Comparison of ENCODE assay signal across 11 cellular contexts in genomic region chr6:108116781-108117426, GRCh38. TPM values are rescaled to one million over a fixed set of nuclear protein-coding genes. Genes with fewer than 3 reads are reported as not detected.
DNase-seq lines count a peak whose midpoint lies in the region; ATAC-seq lines count a peak whose summit lies in the region.
"Had no signal": no experiment of that assay in that cellular context is flagged by ENCODE, and none has a peak within 500 bp of the region (broad histone marks: within the 10 kb centered on the region; RNA-seq: fewer than 3 reads in every experiment).

No MANE protein-coding gene starts in this region.

- H3K27ac ChIP-seq in iPS-20b (ENCODE audit: low read length), result no peak overlapping the region
- H3K27ac ChIP-seq: right lobe of liver had no signal

- no peak overlapping the region for H3K9ac ChIP-seq in iPS-20b (ENCODE audit: low read depth, low read length)

- intact Hi-C loops in activated CD4-positive, alpha-beta T cell treated with anti-CD3 and anti-CD28 coated beads, Interleukin-2, amount 10 ng/mL, durations not matched to agents 24 days and 14 days (cut with micrococcal nuclease), result loop anchor here (1.0 to 2.0 kb wide), 2 partner anchors 16 to 47 kb away; no protein-coding TSS in a partner anchor

- H3K36me3 ChIP-seq in iPS-20b (ENCODE audit: insufficient read depth, low read depth, low read length), result no peaks in the 10 kb centered on the region
- H3K36me3 ChIP-seq: right lobe of liver had no signal

- peaks cover 42% of the 10 kb centered on the region for H3K4me1 Mint-ChIP-seq in activated CD4-positive, alpha-beta T cell treated with anti-CD3 and anti-CD28 coated beads, Interleukin-2, amount 10 ng/mL, durations not matched to agents 24 days and 14 days
- peaks cover 56% of the 10 kb centered on the region for H3K4me1 Mint-ChIP-seq in activated T-cell treated with anti-CD3 and anti-CD28 coated beads, Interleukin-2, amount 50 U/mL, for 24 hours (ENCODE audit: low read depth)
- peaks cover 69% of the 10 kb centered on the region for H3K4me1 Mint-ChIP-seq in stimulated activated naive CD8-positive, alpha-beta T cell treated with anti-CD3 and anti-CD28 coated beads, Interleukin-15, amount 100 ng/mL, for 72 hours

- H3K27me3 Mint-ChIP-seq in activated CD4-positive, alpha-beta T cell treated with anti-CD3 and anti-CD28 coated beads, Interleukin-2, amount 10 ng/mL, durations not matched to agents 24 days and 14 days, result peaks cover 88% of the 10 kb centered on the region
- peaks cover 95% of the 10 kb centered on the region for H3K27me3 Mint-ChIP-seq in activated T-cell treated with anti-CD3 and anti-CD28 coated beads, Interleukin-2, amount 50 U/mL, for 24 hours
- peaks cover 95% of the 10 kb centered on the region for H3K27me3 Mint-ChIP-seq in stimulated activated naive CD8-positive, alpha-beta T cell treated with anti-CD3 and anti-CD28 coated beads, Interleukin-15, amount 100 ng/mL, for 72 hours

- no peak for ATAC-seq in stimulated activated naive CD8-positive, alpha-beta T cell treated with anti-CD3 and anti-CD28 coated beads, Interleukin-15, amount 100 ng/mL, for 72 hours

- peak overlapping the region; percentile 78 for H3K4me3 Mint-ChIP-seq in activated CD4-positive, alpha-beta T cell treated with anti-CD3 and anti-CD28 coated beads, Interleukin-2, amount 10 ng/mL, durations not matched to agents 24 days and 14 days
- H3K4me3 Mint-ChIP-seq in activated T-cell treated with anti-CD3 and anti-CD28 coated beads, Interleukin-2, amount 50 U/mL, for 24 hours, result peak overlapping the region; percentile 68
- H3K4me3 Mint-ChIP-seq in stimulated activated naive CD8-positive, alpha-beta T cell treated with anti-CD3 and anti-CD28 coated beads, Interleukin-15, amount 100 ng/mL, for 72 hours, result peak overlapping the region; percentile 79 to 95

- peaks cover 4% of the 10 kb centered on the region; the same call in 1 of the 2 replicates for H3K9me3 ChIP-seq in iPS-20b (ENCODE audit: insufficient read depth, low read depth, low read length)
- H3K9me3 ChIP-seq: right lobe of liver had no signal

- H3K27ac Mint-ChIP-seq in activated CD4-positive, alpha-beta T cell treated with anti-CD3 and anti-CD28 coated beads, Interleukin-2, amount 10 ng/mL, durations not matched to agents 24 days and 14 days, result no peak overlapping the region
- peak overlapping the region; percentile 71 for H3K27ac Mint-ChIP-seq in activated T-cell treated with anti-CD3 and anti-CD28 coated beads, Interleukin-2, amount 50 U/mL, for 24 hours
- H3K27ac Mint-ChIP-seq in stimulated activated naive CD8-positive, alpha-beta T cell treated with anti-CD3 and anti-CD28 coated beads, Interleukin-15, amount 100 ng/mL, for 72 hours, result peak overlapping the region in 1 of 2 donors; percentile 81

- H3K4me3 ChIP-seq in iPS-20b (ENCODE audit: low read length), result peak overlapping the region; percentile 60

- H3K4me1 ChIP-seq in iPS-20b (ENCODE audit: insufficient read depth, low read length), result peaks cover 13% of the 10 kb centered on the region; the same call in 1 of the 2 replicates

- H3K36me3 Mint-ChIP-seq in activated CD4-positive, alpha-beta T cell treated with anti-CD3 and anti-CD28 coated beads, Interleukin-2, amount 10 ng/mL, durations not matched to agents 24 days and 14 days (ENCODE audit: low read depth), result peaks cover 9% of the 10 kb centered on the region
- H3K36me3 Mint-ChIP-seq in activated T-cell treated with anti-CD3 and anti-CD28 coated beads, Interleukin-2, amount 50 U/mL, for 24 hours (ENCODE audit: low read depth), result no peaks in the 10 kb centered on the region

- H3K9me3 Mint-ChIP-seq in activated CD4-positive, alpha-beta T cell treated with anti-CD3 and anti-CD28 coated beads, Interleukin-2, amount 10 ng/mL, durations not matched to agents 24 days and 14 days, result no peaks in the 10 kb centered on the region
- no peaks in the 10 kb centered on the region for H3K9me3 Mint-ChIP-seq in activated T-cell treated with anti-CD3 and anti-CD28 coated beads, Interleukin-2, amount 50 U/mL, for 24 hours
- no peaks in the 10 kb centered on the region for H3K9me3 Mint-ChIP-seq in stimulated activated naive CD8-positive, alpha-beta T cell treated with anti-CD3 and anti-CD28 coated beads, Interleukin-15, amount 100 ng/mL, for 72 hours

- peak; percentile 59 for DNase-seq in activated CD4-positive, alpha-beta T cell treated with anti-CD3 and anti-CD28 coated beads, Interleukin-2, amount 10 ng/mL, durations not matched to agents 24 days and 14 days
- no peak for DNase-seq in activated CD4-positive, alpha-beta T cell treated with anti-CD3 and anti-CD28 coated beads for 1 hour
- DNase-seq in activated T-cell treated with anti-CD3 and anti-CD28 coated beads, Interleukin-2, amount 50 U/mL, for 24 hours, result peak; percentile 44
- peak in 1 of 2 donors; percentile 17 for DNase-seq in stimulated activated naive CD8-positive, alpha-beta T cell treated with anti-CD3 and anti-CD28 coated beads, Interleukin-15, amount 100 ng/mL, for 72 hours
- no peak for DNase-seq in LoVo (ENCODE audit: low spot score)
- DNase-seq in NCI-H510A (lab: John Stamatoyannopoulos, UW), result no peak
- no peak for DNase-seq in NCI-H2171 treated with DMSO at 0.1 percent for 48 hours (lab: John Stamatoyannopoulos, UW)

- peaks cover 100% of the 10 kb centered on the region for H3K27me3 ChIP-seq in iPS-20b (ENCODE audit: insufficient read depth, low read length)

RNA-seq across cellular contexts. Expression of gene OSTM1, which starts 42.4 kb away (rescaled TPM):
- total RNA-seq in activated CD4-positive, alpha-beta T cell treated with anti-CD3 and anti-CD28 coated beads, Interleukin-2, amount 10 ng/mL, durations not matched to agents 24 days and 14 days, result 14.6 and 16.8 TPM in 2 replicates

RNA-seq across cellular contexts. Expression of gene NR2E1, which starts 48.9 kb away (rescaled TPM):
- total RNA-seq in activated CD4-positive, alpha-beta T cell treated with anti-CD3 and anti-CD28 coated beads, Interleukin-2, amount 10 ng/mL, durations not matched to agents 24 days and 14 days, result not detected in 2 replicates
- total RNA-seq: bronchial epithelial cell, right lobe of liver, subcutaneous adipose tissue had no signal

Comparison
In these comparisons a context has a peak if more than half of its experiments do, and no peak if none do; other contexts are left out.
1. DNase-seq: peak in activated CD4-positive, alpha-beta T cell treated with anti-CD3 and anti-CD28 coated beads, Interleukin-2, amount 10 ng/mL, durations not matched to agents 24 days and 14 days (single experiment) and activated T-cell treated with anti-CD3 and anti-CD28 coated beads, Interleukin-2, amount 50 U/mL, for 24 hours (single experiment); none in activated CD4-positive, alpha-beta T cell treated with anti-CD3 and anti-CD28 coated beads for 1 hour (single experiment), LoVo (single experiment), NCI-H510A (single experiment) and NCI-H2171 treated with DMSO at 0.1 percent for 48 hours (single experiment).
2. Peak in every context shown above with its lines, with median percentiles within 50 percentile points of each other: H3K4me3 Mint-ChIP-seq.